8 cellular contexts compared by ENCODE assay signal in the genomic region with DNA sequence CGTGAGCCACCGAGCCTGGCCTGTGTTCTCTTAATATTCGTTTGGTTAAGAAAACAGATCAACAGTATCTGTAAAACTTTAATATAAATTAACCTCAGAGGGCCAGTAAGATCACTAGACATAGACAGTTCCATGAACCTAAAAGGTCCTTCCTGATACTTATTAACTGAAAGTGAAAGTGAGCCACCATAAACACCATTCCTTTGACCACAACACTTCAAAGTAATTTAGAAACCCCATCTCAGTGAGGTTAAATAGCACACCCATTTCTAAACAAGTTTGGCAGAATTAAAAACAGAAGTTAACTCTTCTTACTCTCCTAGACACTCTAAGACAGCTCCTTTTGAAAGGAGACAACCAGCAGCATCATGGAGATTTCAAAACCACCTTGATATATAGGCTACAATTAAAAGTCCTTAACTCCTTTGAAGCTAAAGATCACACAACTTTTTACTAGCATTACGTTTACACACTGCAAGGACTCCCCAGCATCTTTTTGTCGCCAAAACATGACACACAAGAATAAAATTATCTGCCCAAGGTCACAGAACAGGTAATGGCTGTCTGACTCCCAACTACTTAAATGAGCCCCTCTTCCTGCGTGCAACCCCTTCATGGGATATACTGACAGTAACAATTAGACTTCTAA. TPM values are rescaled to one million over a fixed set of nuclear protein-coding genes. Genes with fewer than 3 reads are reported as not detected.
DNase-seq lines count a peak whose midpoint lies in the region; ATAC-seq, FAIRE-seq and TF ChIP-seq lines count a peak whose summit lies in the region.

No MANE protein-coding gene starts in this region.

- peak overlapping the region; percentile 73 to 88 (median 79) for H3K4me3 Mint-ChIP-seq in T-cell

- no peak for TF ChIP-seq CTCF in gastroesophageal sphincter (IDR thresholded peaks at IDR 0.05)

- H3K9me3 ChIP-seq in gastroesophageal sphincter (no peaks in the 10 kb centered on the region), small intestine (ENCODE audit: control insufficient read depth, low read depth) (no peaks in the 10 kb centered on the region)

- H3K4me1 ChIP-seq in gastroesophageal sphincter (peaks cover 0 to 42% (median 13%) of the 10 kb centered on the region in 3 donors), small intestine (ENCODE audit: control insufficient read depth in 2 of 2, insufficient read depth in 1 of 2, low read depth in 1 of 2, low read length in 1 of 2) (peaks cover 2 to 6% of the 10 kb centered on the region in 2 donors)

- WGBS in gastroesophageal sphincter (ENCODE audit: low coverage in 1 of 2), 2 donors: 52 to 63% methylated on average over 5 to 6 of the region's 6 CpGs
- WGBS in small intestine, 3 donors: 4 to 34% (median 6%) methylated on average over 6 of the region's 6 CpGs

- POLR2A ChIA-PET in T-cell (lab: Charles Lee): no interaction called here

- CTCF ChIA-PET in T-cell (lab: Charles Lee): interaction anchor here in 1 of 2 donors (1.0 kb wide), 1 partner anchor 18 kb away, joined by 3 read pairs; no protein-coding TSS in a partner anchor

- ATAC-seq in GM21367 (IDR thresholded peaks at IDR 0.05; ENCODE audit: unreplicated experiment) (peak; percentile 25), T-cell (replicated peaks in 1 of 4) (no peak), gastroesophageal sphincter (no peak), HG03457 (IDR thresholded peaks at IDR 0.05; ENCODE audit: unreplicated experiment) (no peak), HG03175 (IDR thresholded peaks at IDR 0.05; ENCODE audit: unreplicated experiment) (no peak)

- no peak for TF ChIP-seq POLR2A in gastroesophageal sphincter (IDR thresholded peaks at IDR 0.05)

- no peaks in the 10 kb centered on the region for H3K36me3 ChIP-seq in gastroesophageal sphincter
- no peaks in the 10 kb centered on the region for H3K36me3 ChIP-seq in small intestine (ENCODE audit: control insufficient read depth in 2 of 2, insufficient read depth in 2 of 2, low read length in 2 of 2)

- H3K27me3 Mint-ChIP-seq in T-cell: no peaks in the 10 kb centered on the region

- H3K27me3 ChIP-seq in gastroesophageal sphincter (no peaks in the 10 kb centered on the region), small intestine (ENCODE audit: control insufficient read depth in 2 of 2, insufficient read depth in 2 of 2, low read length in 2 of 2) (no peaks in the 10 kb centered on the region)

- DNase-seq in AG08396 (ENCODE audit: low spot score): peak; percentile 36
- no peak for DNase-seq in T-cell
- peak; percentile 72 for DNase-seq in small intestine
- DNase-seq in NCI-H1417 treated with DMSO at 0.1 percent for 48 hours (lab: John Stamatoyannopoulos, UW): no peak

- no peaks in the 10 kb centered on the region for H3K9me3 Mint-ChIP-seq in T-cell

- H3K27ac ChIP-seq in gastroesophageal sphincter (peak overlapping the region in 2 of 4 donors; percentile 23 to 28), small intestine (ENCODE audit: low read depth in 1 of 2, low read length in 1 of 2) (peak overlapping the region; percentile 38 to 76)

- no peaks in the 10 kb centered on the region for H3K36me3 Mint-ChIP-seq in T-cell

- H3K4me1 Mint-ChIP-seq in T-cell: peaks cover 53 to 58% (median 56%) of the 10 kb centered on the region in 3 donors

- TF ChIP-seq EP300 in gastroesophageal sphincter (IDR thresholded peaks at IDR 0.05): no peak

- FAIRE-seq in small intestine (lab: Jason Lieb, UNC): no peak

- H3K4me3 ChIP-seq in gastroesophageal sphincter (peak overlapping the region; percentile 51 to 95), small intestine (ENCODE audit: low read depth in 1 of 2, low read length in 2 of 2) (peak overlapping the region; percentile 36 to 99)

- H3K27ac Mint-ChIP-seq in T-cell: peak overlapping the region; percentile 57 to 77

RNA-seq across cellular contexts. Expression of a gene that starts 2.2 kb away (rescaled TPM):
- 10 to 100 TPM; 28.7 to 44.8 (median 30.3) TPM for total RNA-seq in T-cell
- 10 to 100 TPM; 19.5 to 25.2 (median 21.8) TPM for total RNA-seq in gastroesophageal sphincter
- polyA plus RNA-seq in small intestine: 10 to 100 TPM; 20.8 to 29.2 (median 28.9) TPM

Comparison
In these comparisons a context has a peak if more than half of its experiments do, and no peak if none do; other contexts are left out.
1. DNase-seq: peak in AG08396 (single experiment) and small intestine (single experiment); none in T-cell (0 of 34) and NCI-H1417 treated with DMSO at 0.1 percent for 48 hours (single experiment).